Comparison of ENCODE assay signal across 8 cellular contexts in genomic region chr1:150168960-150169565, GRCh38. TPM values are rescaled to one million over a fixed set of nuclear protein-coding genes. Genes with fewer than 3 reads are reported as not detected.
A peak's percentile ranks its signal among the peaks of the same experiment; 100 is the strongest.
DNase-seq lines count a peak whose midpoint lies in the region; ATAC-seq, FAIRE-seq and TF ChIP-seq lines count a peak whose summit lies in the region.

No MANE protein-coding gene starts in this region.

- no peak overlapping the region for H3K4me3 ChIP-seq in GM12864 (ENCODE audit: low read depth, low read length)
- no peak overlapping the region for H3K4me3 ChIP-seq in WI38 (ENCODE audit: low read depth, low read length)
- no peak overlapping the region for H3K4me3 ChIP-seq in bronchial epithelial cell (ENCODE audit: low read depth, low read length)

- H3K36me3 Mint-ChIP-seq in stimulated activated effector memory CD8-positive, alpha-beta T cell treated with anti-CD3 and anti-CD28 coated beads, Interleukin-12 subunit alpha, Interleukin-12 subunit beta, amount 100 ng/mL, for 72 hours = no peaks in the 10 kb centered on the region

- peak; percentile 47 for ATAC-seq in left colon
- ATAC-seq in stimulated activated effector memory CD8-positive, alpha-beta T cell treated with anti-CD3 and anti-CD28 coated beads, Interleukin-12 subunit alpha, Interleukin-12 subunit beta, amount 100 ng/mL, for 72 hours = peak; percentile 79
- ATAC-seq in HG03565 (IDR thresholded peaks at IDR 0.05; ENCODE audit: unreplicated experiment) = no peak

- DNase-seq in GM12864 (ENCODE audit: low read depth) (no peak), NCI-H1092 (lab: John Stamatoyannopoulos, UW) (peak; percentile 47), bronchial epithelial cell (ENCODE audit: low read depth) (peak; percentile 37), left colon (peak; percentile 56 to 76), NCI-H2107 (lab: John Stamatoyannopoulos, UW) (no peak)
- DNase-seq in stimulated activated effector memory CD8-positive, alpha-beta T cell treated with anti-CD3 and anti-CD28 coated beads, Interleukin-12 subunit alpha, Interleukin-12 subunit beta, amount 100 ng/mL, for 72 hours (ENCODE audit: low spot score in 2 of 2) = peak; percentile 45 to 80

- intact Hi-C loops in left colon (cut with DNase I, micrococcal nuclease) = loop anchor here in 1 of 2 donors (5.0 to 10.0 kb wide), 3 partner anchors 97 to 274 kb away; partner anchors contain the start of gene BOLA1

- FAIRE-seq in bronchial epithelial cell (lab: Jason Lieb, UNC) = no peak

- no peaks in the 10 kb centered on the region for H3K9me3 Mint-ChIP-seq in stimulated activated effector memory CD8-positive, alpha-beta T cell treated with anti-CD3 and anti-CD28 coated beads, Interleukin-12 subunit alpha, Interleukin-12 subunit beta, amount 100 ng/mL, for 72 hours

- no peak overlapping the region for H3K4me3 Mint-ChIP-seq in stimulated activated effector memory CD8-positive, alpha-beta T cell treated with anti-CD3 and anti-CD28 coated beads, Interleukin-12 subunit alpha, Interleukin-12 subunit beta, amount 100 ng/mL, for 72 hours

- H3K27me3 ChIP-seq in bronchial epithelial cell (ENCODE audit: control insufficient read depth, insufficient read depth, low read length) = no peaks in the 10 kb centered on the region

- H3K27ac Mint-ChIP-seq in stimulated activated effector memory CD8-positive, alpha-beta T cell treated with anti-CD3 and anti-CD28 coated beads, Interleukin-12 subunit alpha, Interleukin-12 subunit beta, amount 100 ng/mL, for 72 hours = no peak overlapping the region

- TF ChIP-seq CTCF in GM12864 (IDR thresholded peaks at IDR 0.05; ENCODE audit: low read depth, low read length, missing control alignments) = peak; percentile 69
- TF ChIP-seq CTCF in WI38 (IDR thresholded peaks at IDR 0.05; ENCODE audit: low read depth, low read length) = peak; percentile 64
- TF ChIP-seq CTCF in bronchial epithelial cell (IDR thresholded peaks at IDR 0.05; ENCODE audit: insufficient read depth, low read length, severe bottlenecking) = peak; percentile 74

- H3K36me3 ChIP-seq in bronchial epithelial cell (ENCODE audit: control insufficient read depth, insufficient read depth, low read length) = no peaks in the 10 kb centered on the region

- H3K4me1 Mint-ChIP-seq in stimulated activated effector memory CD8-positive, alpha-beta T cell treated with anti-CD3 and anti-CD28 coated beads, Interleukin-12 subunit alpha, Interleukin-12 subunit beta, amount 100 ng/mL, for 72 hours = no peaks in the 10 kb centered on the region

RNA-seq across cellular contexts. Expression of gene PLEKHO1, which starts 19.3 kb away (rescaled TPM):
- total RNA-seq in bronchial epithelial cell = 4.5 and 6.1 TPM in 2 replicates
- total RNA-seq in left colon = 10 to 100 TPM in 1 of 2 donors, 1 to 10 TPM in 1; 4.8 to 43.0 TPM

Comparison
In these comparisons a context has a peak if more than half of its experiments do, and no peak if none do; other contexts are left out.
1. DNase-seq: peak in NCI-H1092 (single experiment), bronchial epithelial cell (single experiment), left colon (2 of 2) and stimulated activated effector memory CD8-positive, alpha-beta T cell treated with anti-CD3 and anti-CD28 coated beads, Interleukin-12 subunit alpha, Interleukin-12 subunit beta, amount 100 ng/mL, for 72 hours (2 of 2); none in GM12864 (single experiment) and NCI-H2107 (single experiment).
2. Peak in every context shown above with its lines, with median percentiles within 50 percentile points of each other: CTCF ChIP-seq.